Comparison of ENCODE assay signal across 8 cellular contexts in the genomic region with DNA sequence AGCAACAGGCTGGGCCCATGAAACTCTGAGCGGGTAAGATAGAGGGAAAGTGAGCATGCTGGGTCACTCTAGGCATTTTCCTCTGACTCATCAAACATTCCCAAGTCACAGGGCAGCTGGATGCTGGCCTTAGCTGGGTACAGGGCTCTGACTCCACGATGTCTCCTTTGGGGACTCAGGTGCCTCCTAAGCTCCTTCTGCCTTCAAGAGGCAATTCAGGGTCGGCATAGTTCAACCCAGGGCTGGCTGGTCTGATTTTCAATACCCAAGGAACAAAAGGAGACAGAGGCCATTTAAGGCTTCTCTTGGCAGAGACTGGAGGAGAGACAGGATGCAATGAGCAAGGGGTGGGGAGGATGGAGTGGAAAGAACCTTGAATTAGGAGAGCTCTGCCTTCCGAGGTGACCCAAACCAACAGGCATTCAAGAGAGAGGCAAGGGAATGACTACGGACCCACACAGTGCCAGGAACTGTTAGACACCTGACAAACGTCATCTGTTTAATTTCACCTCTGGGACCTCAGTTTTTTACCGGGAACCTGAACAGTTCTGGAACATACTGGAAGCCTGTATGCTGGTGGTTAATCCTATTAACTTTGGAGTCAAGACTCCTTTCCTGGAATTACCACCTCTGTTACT. TPM values are rescaled to one million over a fixed set of nuclear protein-coding genes. Genes with fewer than 3 reads are reported as not detected.
DNase-seq lines count a peak whose midpoint lies in the region; ATAC-seq and TF ChIP-seq lines count a peak whose summit lies in the region.

No MANE protein-coding gene starts in this region.

- no peak overlapping the region for H3K27ac Mint-ChIP-seq in Caco-2 (ENCODE audit: unreplicated experiment)

- intact Hi-C loops in Caco-2 (cut with micrococcal nuclease; ENCODE audit: unreplicated experiment) (loop anchor here (2.0 kb wide), 1 partner anchor 51 kb away; a partner anchor contains a TSS), PC-3 (cut with micrococcal nuclease) (loop anchor here (2.0 kb wide), 2 partner anchors 43 to 69 kb away; a partner anchor contains a TSS), ovary (cut with DNase I) (no loop called here)

- H3K4me1 Mint-ChIP-seq in Caco-2 (ENCODE audit: low read depth, unreplicated experiment) = peaks cover 12% of the 10 kb centered on the region

- peak overlapping the region; percentile 69 for H3K27ac ChIP-seq in PC-3 (ENCODE audit: low read length)
- peak overlapping the region; percentile 81 to 89 for H3K27ac ChIP-seq in ovary

- POLR2A ChIA-PET in Caco-2 (lab: Charles Lee) = interaction anchor here (0.7 to 3.2 kb wide), 3 partner anchors 13 to 74 kb away, joined by 7 to 37 read pairs (median 9); a partner anchor contains a TSS
- POLR2A ChIA-PET in PC-3 (lab: Charles Lee; ENCODE audit: unreplicated experiment) = interaction anchor here (0.8 to 2.3 kb wide), 3 partner anchors 9 to 74 kb away, joined by 3 to 18 read pairs (median 16); a partner anchor contains a TSS

- H3K36me3 ChIP-seq in Caco-2 (ENCODE audit: control insufficient read depth, insufficient read depth, low read length) (peaks cover 1% of the 10 kb centered on the region; the same call in 1 of the 2 replicates), PC-3 (ENCODE audit: low read depth, low read length) (peaks cover 10% of the 10 kb centered on the region; the same call in 1 of the 2 replicates), ovary (no peaks in the 10 kb centered on the region)

- H3K9me3 ChIP-seq in Caco-2 = no peaks in the 10 kb centered on the region
- H3K9me3 ChIP-seq in PC-3 (ENCODE audit: low read length) = no peaks in the 10 kb centered on the region
- no peaks in the 10 kb centered on the region for H3K9me3 ChIP-seq in ovary

- H3K4me3 ChIP-seq in Caco-2 (ENCODE audit: low read depth, low read length) (peak overlapping the region; percentile 84), PC-3 (ENCODE audit: low read length) (peak overlapping the region; percentile 86), fibroblast of mammary gland (ENCODE audit: control insufficient read depth, low read depth, low read length) (peak overlapping the region; percentile 92), ovary (peak overlapping the region; percentile 74)

- CTCF ChIA-PET in Caco-2 (lab: Charles Lee) (interaction anchor here (0.6 to 3.0 kb wide), 7 partner anchors 8 to 221 kb away, joined by 8 to 34 read pairs (median 16); a partner anchor contains a TSS), PC-3 (lab: Charles Lee) (interaction anchor here (0.5 to 3.2 kb wide), 6 partner anchors 9 to 335 kb away, joined by 3 to 30 read pairs (median 3); a partner anchor contains a TSS)

- H3K36me3 Mint-ChIP-seq in Caco-2 (ENCODE audit: insufficient read depth, unreplicated experiment) = peaks cover 18% of the 10 kb centered on the region

- no peak for TF ChIP-seq EP300 in ovary (IDR thresholded peaks at IDR 0.05)

- TF ChIP-seq POLR2A in ovary (IDR thresholded peaks at IDR 0.05) = no peak

- TF ChIP-seq CTCF in Caco-2 (IDR thresholded peaks at IDR 0.05; ENCODE audit: insufficient read depth in 1 of 2, low read depth in 1 of 2, low read length in 1 of 2, severe bottlenecking in 1 of 2, unreplicated experiment in 1 of 2) = no peak
- no peak for TF ChIP-seq CTCF in PC-3 (conservative IDR thresholded peaks at IDR 0.05; ENCODE audit: low read depth, low read length)
- no peak for TF ChIP-seq CTCF in fibroblast of mammary gland (conservative IDR thresholded peaks at IDR 0.05; ENCODE audit: control insufficient read depth, insufficient read depth, low read depth, low read length)
- TF ChIP-seq CTCF in ovary (IDR thresholded peaks at IDR 0.05) = no peak

- H3K4me3 Mint-ChIP-seq in Caco-2 (ENCODE audit: unreplicated experiment) = no peak overlapping the region

- no peaks in the 10 kb centered on the region for H3K27me3 ChIP-seq in Caco-2 (replicated peaks; ENCODE audit: control insufficient read depth, insufficient read depth, low read length)
- H3K27me3 ChIP-seq in PC-3 (ENCODE audit: low read length) = no peaks in the 10 kb centered on the region
- H3K27me3 ChIP-seq in ovary = no peaks in the 10 kb centered on the region

- peak overlapping the region; percentile 95 for H3K4me2 ChIP-seq in PC-3 (ENCODE audit: low read length)

- BruUV-seq in Caco-2 (replicated peaks; lab: Mats Ljungman, UMichigan) = TSS peak; percentile 82
- BruUV-seq in PC-3 (replicated peaks; lab: Mats Ljungman, UMichigan) = TSS peak; percentile 77

- peak overlapping the region; percentile 66 for H3K9ac ChIP-seq in PC-3 (ENCODE audit: low read length)

- H3K27me3 Mint-ChIP-seq in Caco-2 (ENCODE audit: insufficient read depth, unreplicated experiment) = no peaks in the 10 kb centered on the region

- no peaks in the 10 kb centered on the region for H4K20me1 ChIP-seq in PC-3 (ENCODE audit: low read length)

- peak; percentile 23 for ATAC-seq in PC-3

- H3K9me3 Mint-ChIP-seq in Caco-2 (ENCODE audit: unreplicated experiment) = no peaks in the 10 kb centered on the region

- H3F3A ChIP-seq in PC-3 (ENCODE audit: low read length, unreplicated experiment) = no peaks in the 10 kb centered on the region

- peak overlapping the region; percentile 51; the same call in 1 of the 2 replicates for H2AFZ ChIP-seq in PC-3 (ENCODE audit: low read length)

- H3K9me2 ChIP-seq in PC-3 (replicated peaks; ENCODE audit: low read length) = no peaks in the 10 kb centered on the region

- no peak for DNase-seq in Caco-2
- peak; percentile 84 for DNase-seq in PC-3
- DNase-seq in fibroblast of mammary gland (ENCODE audit: low read depth) = peak; percentile 73
- peak in 1 of 5 donors; percentile 58 for DNase-seq in ovary
- DNase-seq in activated CD4-positive, alpha-beta T cell treated with anti-CD3 and anti-CD28 coated beads, Interleukin-2, amount 50 U/mL, for 48 hours = no peak
- no peak for DNase-seq in NOMO-1 (lab: John Stamatoyannopoulos, UW; ENCODE audit: unreplicated experiment in 2 of 2)
- DNase-seq in iPS-NIHi7 (ENCODE audit: extremely low spot score) = no peak
- DNase-seq in Kasumi-1 (lab: John Stamatoyannopoulos, UW) = no peak

- peaks cover 6% of the 10 kb centered on the region for H3K4me1 ChIP-seq in Caco-2
- H3K4me1 ChIP-seq in PC-3 (ENCODE audit: insufficient read depth, low read length) = peaks cover 28% of the 10 kb centered on the region
- peaks cover 8% of the 10 kb centered on the region for H3K4me1 ChIP-seq in ovary (ENCODE audit: insufficient read depth)

- H3K79me2 ChIP-seq in PC-3 (ENCODE audit: low read length) = peaks cover 24% of the 10 kb centered on the region

- WGBS in ovary, 3 donors = 15 to 19% (median 18%) methylated on average over 7 of the region's 7 CpGs

RNA-seq across cellular contexts. Expression of a gene that starts 0.9 kb away (rescaled TPM):
- total RNA-seq in Caco-2 (2022) = 66.6 and 72.3 TPM in 2 replicates
- 49.7 and 51.8 TPM in 2 replicates for total RNA-seq in PC-3 (2014; rRNA removed)
- total RNA-seq in ovary = 100 to 1,000 TPM in 3 of 7 donors, 10 to 100 TPM in 4; 48.5 to 131 (median 92.7) TPM
- 100 to 1,000 TPM; 118 to 184 TPM for polyA plus RNA-seq in ovary

RNA-seq across cellular contexts. Expression of a gene that starts 10.0 kb away (rescaled TPM):
- total RNA-seq in Caco-2 (2022) (5.5 and 9.0 TPM in 2 replicates), PC-3 (2014; rRNA removed) (43.9 and 53.8 TPM in 2 replicates), ovary (10 to 100 TPM; 10.7 to 24.9 (median 14.1) TPM)
- 10 to 100 TPM in 1 of 2 donors, 1 to 10 TPM in 1; 8.9 to 17.1 TPM for polyA plus RNA-seq in ovary

RNA-seq across cellular contexts. Expression of a gene that starts 24.2 kb away (rescaled TPM):
- total RNA-seq in Caco-2 (2022) = 2.0 and 2.5 TPM in 2 replicates
- 73.7 and 109 TPM in 2 replicates for total RNA-seq in PC-3 (2014; rRNA removed)
- total RNA-seq in ovary = 10 to 100 TPM in 6 of 7 donors, 1 to 10 TPM in 1; 7.2 to 38.3 (median 18.6) TPM
- 10 to 100 TPM; 10.1 to 11.5 TPM for polyA plus RNA-seq in ovary

RNA-seq across cellular contexts. Expression of a gene that starts 42.5 kb away (rescaled TPM):
- total RNA-seq in Caco-2 (2022) (23.1 and 25.2 TPM in 2 replicates), PC-3 (2014; rRNA removed) (32.3 and 48.9 TPM in 2 replicates), ovary (10 to 100 TPM; 17.3 to 28.0 (median 24.3) TPM)
- 10 to 100 TPM; 10.4 to 18.5 TPM for polyA plus RNA-seq in ovary

RNA-seq across cellular contexts. Expression of a gene that starts 50.5 kb away (rescaled TPM):
- total RNA-seq in Caco-2 (2022) (157 and 163 TPM in 2 replicates), PC-3 (2014; rRNA removed) (74.5 and 124 TPM in 2 replicates), ovary (10 to 100 TPM; 30.4 to 93.0 (median 83.4) TPM)
- polyA plus RNA-seq in ovary = 10 to 100 TPM; 14.5 to 51.4 TPM

Comparison
In these comparisons a context has a peak if more than half of its experiments do, and no peak if none do; other contexts are left out.
1. DNase-seq: peak in PC-3 (single experiment) and fibroblast of mammary gland (single experiment); none in Caco-2 (0 of 2), activated CD4-positive, alpha-beta T cell treated with anti-CD3 and anti-CD28 coated beads, Interleukin-2, amount 50 U/mL, for 48 hours (0 of 2), NOMO-1 (0 of 2), iPS-NIHi7 (single experiment) and Kasumi-1 (0 of 2).
2. intact Hi-C loops: an anchor here in Caco-2 (2.0 kb wide) and PC-3 (2.0 kb wide); none called in ovary.
3. Peak in every context shown above with its lines, with median percentiles within 50 percentile points of each other: H3K4me3 ChIP-seq.